ENCODE assay signal across 8 cellular contexts in genomic region chr6:28981391-28981832, GRCh38. TPM values are rescaled to one million over a fixed set of nuclear protein-coding genes. Genes with fewer than 3 reads are reported as not detected.
DNase-seq lines count a peak whose midpoint lies in the region; ATAC-seq and TF ChIP-seq lines count a peak whose summit lies in the region.

No MANE protein-coding gene starts in this region.

- WGBS in lung, 2 donors, result 0% methylated on average over 14 of the region's 14 CpGs

- DNase-seq in DMS79 (lab: John Stamatoyannopoulos, UW), result peak; percentile 45
- peak; percentile 87 to 92 for DNase-seq in NCI-H446 (lab: John Stamatoyannopoulos, UW)
- peak; percentile 86 for DNase-seq in activated CD4-positive, alpha-beta T cell treated with anti-CD3 and anti-CD28 coated beads for 48 hours
- peak; percentile 80 for DNase-seq in lung (ENCODE audit: low spot score)
- peak; percentile 52 to 72 (median 65) for DNase-seq in stimulated activated CD4-positive, alpha-beta T cell treated with anti-CD3 and anti-CD28 coated beads, TNF-alpha, amount 100 ng/mL, for 48 hours (ENCODE audit: low read depth in 3 of 3)
- DNase-seq in GM19240 (ENCODE audit: insufficient read length, low spot score), result no peak

- peak; percentile 13 for ATAC-seq in HG02884 (IDR thresholded peaks at IDR 0.05; ENCODE audit: unreplicated experiment)
- peak; percentile 36 for ATAC-seq in lung (ENCODE audit: insufficient read depth, low FRiP score)

- peak overlapping the region; percentile 59 for H3K27ac Mint-ChIP-seq in dendritic cell treated with granulocyte-macrophage colony-stimulating factor and Interleukin-4, amounts not matched to agents 40 ng/mL and 50 ng/mL, for 4 days

- H3K4me1 ChIP-seq in lung (ENCODE audit: control insufficient read depth in 2 of 2, insufficient read depth in 2 of 2, low read length in 2 of 2), result no peaks in the 10 kb centered on the region

- H3K9me3 Mint-ChIP-seq in dendritic cell treated with granulocyte-macrophage colony-stimulating factor and Interleukin-4, amounts not matched to agents 40 ng/mL and 50 ng/mL, for 4 days, result no peaks in the 10 kb centered on the region

- H3K4me3 ChIP-seq in lung, result no peak overlapping the region

- no peak overlapping the region for H3K27ac ChIP-seq in lung (ENCODE audit: low read depth in 1 of 2, low read length in 1 of 2)

- H3K27me3 ChIP-seq in lung (ENCODE audit: control insufficient read depth, insufficient read depth), result no peaks in the 10 kb centered on the region

- peaks cover 15% of the 10 kb centered on the region for H3K27me3 Mint-ChIP-seq in dendritic cell treated with granulocyte-macrophage colony-stimulating factor and Interleukin-4, amounts not matched to agents 40 ng/mL and 50 ng/mL, for 4 days

- no peaks in the 10 kb centered on the region for H3K9me3 ChIP-seq in lung (ENCODE audit: control insufficient read depth in 2 of 2, insufficient read depth in 1 of 2, low read length in 1 of 2)

- intact Hi-C loops in dendritic cell treated with granulocyte-macrophage colony-stimulating factor and Interleukin-4, amounts not matched to agents 40 ng/mL and 50 ng/mL, for 4 days (cut with micrococcal nuclease), result loop anchor here (1.0 to 10.0 kb wide), 4 partner anchors 41 to 144 kb away; partner anchors contain the start of gene TRIM27

- no peaks in the 10 kb centered on the region for H3K36me3 Mint-ChIP-seq in dendritic cell treated with granulocyte-macrophage colony-stimulating factor and Interleukin-4, amounts not matched to agents 40 ng/mL and 50 ng/mL, for 4 days (ENCODE audit: low read depth)

- H3K4me3 Mint-ChIP-seq in dendritic cell treated with granulocyte-macrophage colony-stimulating factor and Interleukin-4, amounts not matched to agents 40 ng/mL and 50 ng/mL, for 4 days, result peak overlapping the region; percentile 76

- peaks cover 40% of the 10 kb centered on the region for H3K4me1 Mint-ChIP-seq in dendritic cell treated with granulocyte-macrophage colony-stimulating factor and Interleukin-4, amounts not matched to agents 40 ng/mL and 50 ng/mL, for 4 days (ENCODE audit: low read depth)

- TF ChIP-seq CTCF in lung (IDR thresholded peaks at IDR 0.05; ENCODE audit: control extremely low read depth, extremely low read depth), result no peak

- H3K36me3 ChIP-seq in lung (ENCODE audit: control insufficient read depth in 2 of 2, insufficient read depth in 2 of 2, low read length in 2 of 2), result no peaks in the 10 kb centered on the region

RNA-seq across cellular contexts. Expression of gene ZNF311, which starts 23.7 kb away (rescaled TPM):
- 1 to 10 TPM; 1.7 to 3.1 TPM for total RNA-seq in lung
- 1 to 10 TPM in 1 of 2 donors, under 1 TPM in 1; 0.42 to 1.0 TPM for polyA plus RNA-seq in lung

RNA-seq across cellular contexts. Expression of gene TRIM27, which starts 57.6 kb away (rescaled TPM):
- 10 to 100 TPM; 47.0 to 81.9 TPM for total RNA-seq in lung
- 10 to 100 TPM; 34.8 to 45.1 TPM for polyA plus RNA-seq in lung
